In genomic region chr14:67393689-67394088, GRCh38 we compare ENCODE assay signal across 21 cellular contexts. TPM values are rescaled to one million over a fixed set of nuclear protein-coding genes. Genes with fewer than 3 reads are reported as not detected.
DNase-seq lines count a peak whose midpoint lies in the region; ATAC-seq and TF ChIP-seq lines count a peak whose summit lies in the region.
"Had no signal": no experiment of that assay in that cellular context is flagged by ENCODE, and none has a peak within 500 bp of the region (broad histone marks: within the 10 kb centered on the region; RNA-seq: fewer than 3 reads in every experiment).

No MANE protein-coding gene starts in this region.

- no TSS peak for BruUV-seq in PC-3 (replicated peaks; lab: Mats Ljungman, UMichigan)

- no peaks in the 10 kb centered on the region for H4K20me1 ChIP-seq in PC-3 (ENCODE audit: low read length)

- H3K27ac ChIP-seq in HEK293 (ENCODE audit: extremely low read depth, low read depth, low read length), result no peak overlapping the region
- peak overlapping the region; percentile 37 for H3K27ac ChIP-seq in PC-3 (ENCODE audit: low read length)

- no peak overlapping the region for H3K27ac Mint-ChIP-seq in activated CD8-positive, alpha-beta memory T cell treated with anti-CD3 and anti-CD28 coated beads, Interleukin-2, amount 10 ng/mL, durations not matched to agents 7 days and 5 days
- no peak overlapping the region for H3K27ac Mint-ChIP-seq in naive thymus-derived CD8-positive, alpha-beta T cell
- H3K27ac Mint-ChIP-seq: CD4-positive, CD25-positive, alpha-beta regulatory T cell had no signal

- CTCF ChIA-PET in HEK293 (lab: Yijun Ruan, JAX) (interaction anchor here (0.5 to 0.6 kb wide), 2 partner anchors 34 to 1016 kb away, joined by 3 read pairs; partner anchors contain the start of gene ATP6V1D), PC-3 (lab: Charles Lee) (interaction anchor here (0.6 to 0.8 kb wide), 4 partner anchors 11 to 34 kb away, joined by 3 to 5 read pairs (median 4); partner anchors contain the start of gene ATP6V1D)
- CTCF ChIA-PET in activated CD8-positive, alpha-beta memory T cell treated with anti-CD3 and anti-CD28 coated beads, Interleukin-2, amount 10 ng/mL, durations not matched to agents 7 days and 5 days (lab: Charles Lee), result no interaction called here

- peaks cover 3% of the 10 kb centered on the region for H3K4me1 Mint-ChIP-seq in activated CD8-positive, alpha-beta memory T cell treated with anti-CD3 and anti-CD28 coated beads, Interleukin-2, amount 10 ng/mL, durations not matched to agents 7 days and 5 days
- H3K4me1 Mint-ChIP-seq in naive thymus-derived CD8-positive, alpha-beta T cell, result peaks cover 0 to 4% (median 1%) of the 10 kb centered on the region in 4 donors

- no peak overlapping the region for H3K4me3 Mint-ChIP-seq in activated CD8-positive, alpha-beta memory T cell treated with anti-CD3 and anti-CD28 coated beads, Interleukin-2, amount 10 ng/mL, durations not matched to agents 7 days and 5 days
- H3K4me3 Mint-ChIP-seq in naive thymus-derived CD8-positive, alpha-beta T cell, result no peak overlapping the region
- H3K4me3 Mint-ChIP-seq: CD4-positive, CD25-positive, alpha-beta regulatory T cell had no signal

- intact Hi-C loops in PC-3 (cut with micrococcal nuclease), result no loop called here

- H3K4me1 ChIP-seq in HEK293 (ENCODE audit: control insufficient read depth, insufficient read depth, low read length) (no peaks in the 10 kb centered on the region), PC-3 (ENCODE audit: insufficient read depth, low read length) (peaks cover 12% of the 10 kb centered on the region)

- peak; percentile 71 for DNase-seq in PC-3
- DNase-seq in left kidney (ENCODE audit: low read depth, low spot score), result peak; percentile 37
- no peak for DNase-seq in activated CD8-positive, alpha-beta memory T cell treated with anti-CD3 and anti-CD28 coated beads, Interleukin-2, amount 10 ng/mL, durations not matched to agents 7 days and 5 days
- DNase-seq in stimulated activated CD4-positive, alpha-beta T cell treated with anti-CD3 and anti-CD28 coated beads, Interleukin-2, amount 100 ng/mL, for 48 hours, result no peak
- DNase-seq in stimulated activated CD4-positive, alpha-beta T cell treated with anti-CD3 and anti-CD28 coated beads, Interleukin-4, amount 100 ng/mL, for 4 hours, result no peak
- no peak for DNase-seq in naive thymus-derived CD8-positive, alpha-beta T cell
- DNase-seq: CD4-positive, CD25-positive, alpha-beta regulatory T cell; DMS153; DND-41; HCEC 1CT; KBM-7; NCI-H1092; NCI-H1417 treated with DMSO at 0.1 percent for 48 hours; NCI-H1694 treated with DMSO at 0.1 percent for 48 hours; NCI-H2081; NCI-H226; NCI-H510A; NCI-H69; SHP77 had no signal

- H3K36me3 ChIP-seq in HEK293 (ENCODE audit: control insufficient read depth in 2 of 2, insufficient read depth in 1 of 2, low read length in 2 of 2) (no peaks in the 10 kb centered on the region), PC-3 (ENCODE audit: low read depth, low read length) (no peaks in the 10 kb centered on the region; the same call in 1 of the 2 replicates)

- H3K9me2 ChIP-seq in PC-3 (replicated peaks; ENCODE audit: low read length), result no peaks in the 10 kb centered on the region

- H3K9me3 Mint-ChIP-seq in activated CD8-positive, alpha-beta memory T cell treated with anti-CD3 and anti-CD28 coated beads, Interleukin-2, amount 10 ng/mL, durations not matched to agents 7 days and 5 days (ENCODE audit: low read depth), result no peaks in the 10 kb centered on the region
- H3K9me3 Mint-ChIP-seq in naive thymus-derived CD8-positive, alpha-beta T cell, result no peaks in the 10 kb centered on the region

- no peaks in the 10 kb centered on the region for H3K79me2 ChIP-seq in PC-3 (ENCODE audit: low read length)

- TF ChIP-seq CTCF in HEK293 (tag by site-specific recombination; IDR thresholded peaks at IDR 0.05) (no peak), PC-3 (conservative IDR thresholded peaks at IDR 0.05; ENCODE audit: low read depth, low read length) (peak; percentile 21; the same call in 1 of the 2 replicates)

- H3K9me3 ChIP-seq in HEK293 (ENCODE audit: control insufficient read depth, insufficient read depth, low read depth, low read length) (no peaks in the 10 kb centered on the region), PC-3 (ENCODE audit: low read length) (no peaks in the 10 kb centered on the region)

- POLR2A ChIA-PET in HEK293 (lab: Yijun Ruan, JAX), result no interaction called here
- POLR2A ChIA-PET in PC-3 (lab: Charles Lee; ENCODE audit: unreplicated experiment), result interaction anchor here (0.6 kb wide), 1 partner anchor 1293 kb away, joined by 3 read pairs; no protein-coding TSS in a partner anchor
- POLR2A ChIA-PET in naive thymus-derived CD8-positive, alpha-beta T cell (lab: Charles Lee), result no interaction called here

- peak; percentile 61 for ATAC-seq in PC-3
- no peak for ATAC-seq in activated CD8-positive, alpha-beta memory T cell treated with anti-CD3 and anti-CD28 coated beads, Interleukin-2, amount 10 ng/mL, durations not matched to agents 7 days and 5 days
- no peak for ATAC-seq in naive thymus-derived CD8-positive, alpha-beta T cell
- ATAC-seq: Panc1 had no signal

- H3K4me2 ChIP-seq in PC-3 (ENCODE audit: low read length), result no peak overlapping the region

- H3K9ac ChIP-seq in PC-3 (ENCODE audit: low read length), result no peak overlapping the region

- no peak overlapping the region for H3K4me3 ChIP-seq in HEK293 (ENCODE audit: low read depth, low read length)
- H3K4me3 ChIP-seq in PC-3 (ENCODE audit: low read length), result no peak overlapping the region

- peaks cover 3% of the 10 kb centered on the region for H3K27me3 Mint-ChIP-seq in activated CD8-positive, alpha-beta memory T cell treated with anti-CD3 and anti-CD28 coated beads, Interleukin-2, amount 10 ng/mL, durations not matched to agents 7 days and 5 days
- H3K27me3 Mint-ChIP-seq in naive thymus-derived CD8-positive, alpha-beta T cell, result peaks cover 0 to 7% (median 0%) of the 10 kb centered on the region in 5 donors

- H2AFZ ChIP-seq in PC-3 (ENCODE audit: low read length), result no peak overlapping the region

- H3K27me3 ChIP-seq in PC-3 (ENCODE audit: low read length), result no peaks in the 10 kb centered on the region

- no peaks in the 10 kb centered on the region for H3K36me3 Mint-ChIP-seq in activated CD8-positive, alpha-beta memory T cell treated with anti-CD3 and anti-CD28 coated beads, Interleukin-2, amount 10 ng/mL, durations not matched to agents 7 days and 5 days
- H3K36me3 Mint-ChIP-seq in naive thymus-derived CD8-positive, alpha-beta T cell, result no peaks in the 10 kb centered on the region
- H3K36me3 Mint-ChIP-seq: CD4-positive, CD25-positive, alpha-beta regulatory T cell had no signal

- H3F3A ChIP-seq in PC-3 (ENCODE audit: low read length, unreplicated experiment), result no peaks in the 10 kb centered on the region

TF ChIP-seq in HEK293, 187 proteins besides CTCF, POLR2A, EP300 and RAD21:
- TF ChIP-seq ZNF768 (tag by site-specific recombination; IDR thresholded peaks at IDR 0.05) (no peak), GLIS1 (tag by site-specific recombination; IDR thresholded peaks at IDR 0.05) (peak; percentile 87)

RNA-seq across cellular contexts. Expression of gene PLEK2, which starts 18.3 kb away (rescaled TPM):
- 48.0 and 57.2 TPM in 2 replicates for total RNA-seq in PC-3 (2014; rRNA removed)
- total RNA-seq in activated CD8-positive, alpha-beta memory T cell treated with anti-CD3 and anti-CD28 coated beads, Interleukin-2, amount 10 ng/mL, durations not matched to agents 7 days and 5 days, result under 1 TPM in 1 of 2 experiments, not detected in 1; 0.44 TPM
- 1 to 10 TPM; 1.3 to 3.2 TPM for total RNA-seq in naive thymus-derived CD8-positive, alpha-beta T cell
- 1 to 10 TPM in 1 of 3 donors, under 1 TPM in 2; 0.53 to 1.2 (median 0.79) TPM for polyA plus RNA-seq in naive thymus-derived CD8-positive, alpha-beta T cell
- total RNA-seq: CD4-positive, CD25-positive, alpha-beta regulatory T cell had no signal

RNA-seq across cellular contexts. Expression of gene EIF2S1, which starts 33.6 kb away (rescaled TPM):
- total RNA-seq in PC-3 (2014; rRNA removed), result 345 and 415 TPM in 2 replicates
- total RNA-seq in activated CD8-positive, alpha-beta memory T cell treated with anti-CD3 and anti-CD28 coated beads, Interleukin-2, amount 10 ng/mL, durations not matched to agents 7 days and 5 days, result 100 to 1,000 TPM; 145 to 189 TPM
- total RNA-seq in naive thymus-derived CD8-positive, alpha-beta T cell, result 10 to 100 TPM; 50.3 to 50.7 TPM
- 100 to 1,000 TPM; 107 to 131 (median 116) TPM for polyA plus RNA-seq in naive thymus-derived CD8-positive, alpha-beta T cell

RNA-seq across cellular contexts. Expression of gene ATP6V1D, which starts 34.1 kb away (rescaled TPM):
- 69.6 and 85.9 TPM in 2 replicates for total RNA-seq in PC-3 (2014; rRNA removed)
- total RNA-seq in activated CD8-positive, alpha-beta memory T cell treated with anti-CD3 and anti-CD28 coated beads, Interleukin-2, amount 10 ng/mL, durations not matched to agents 7 days and 5 days, result 10 to 100 TPM; 32.4 to 33.5 TPM
- total RNA-seq in naive thymus-derived CD8-positive, alpha-beta T cell, result 10 to 100 TPM; 20.6 to 25.0 TPM
- polyA plus RNA-seq in naive thymus-derived CD8-positive, alpha-beta T cell, result 10 to 100 TPM; 32.8 to 44.5 (median 42.3) TPM

Comparison
In these comparisons a context has a peak if more than half of its experiments do, and no peak if none do; other contexts are left out.
1. DNase-seq: peak in PC-3 (single experiment) and left kidney (single experiment); none in activated CD8-positive, alpha-beta memory T cell treated with anti-CD3 and anti-CD28 coated beads, Interleukin-2, amount 10 ng/mL, durations not matched to agents 7 days and 5 days (single experiment), stimulated activated CD4-positive, alpha-beta T cell treated with anti-CD3 and anti-CD28 coated beads, Interleukin-2, amount 100 ng/mL, for 48 hours (0 of 2), stimulated activated CD4-positive, alpha-beta T cell treated with anti-CD3 and anti-CD28 coated beads, Interleukin-4, amount 100 ng/mL, for 4 hours (0 of 2) and naive thymus-derived CD8-positive, alpha-beta T cell (0 of 10).
2. RNA of gene PLEK2, which starts 18.3 kb away (total RNA-seq): 48.0 to 57.2 TPM in PC-3; 1.3 to 3.2 TPM in naive thymus-derived CD8-positive, alpha-beta T cell and 0.44 TPM in activated CD8-positive, alpha-beta memory T cell treated with anti-CD3 and anti-CD28 coated beads, Interleukin-2, amount 10 ng/mL, durations not matched to agents 7 days and 5 days; every median in the first group is over 10 times any median in the second.